In genomic region chr2:240889601-240890560, GRCh38 we compare ENCODE assay signal across 32 cellular contexts. TPM values are rescaled to one million over a fixed set of nuclear protein-coding genes. Genes with fewer than 3 reads are reported as not detected.
"Had no signal": no experiment of that assay in that cellular context is flagged by ENCODE, and none has a peak within 500 bp of the region (broad histone marks: within the 10 kb centered on the region; RNA-seq: fewer than 3 reads in every experiment).

No MANE protein-coding gene starts in this region.

- ATAC-seq: activated CD4-positive, CD25-positive, alpha-beta regulatory T cell treated with anti-CD3 and anti-CD28 coated beads, Interleukin-2, amount 50 U/mL, for 24 hours; esophagus mucosa; heart left ventricle; natural killer cell; sciatic nerve; stimulated activated memory B cell treated with anti-CD40 and anti-IgM and Interleukin-4, amounts not matched to agents 10 μg/mL and 1 μg/mL and 100 μg/mL, for 72 hours; stimulated activated naive CD8-positive, alpha-beta T cell treated with anti-CD3 and anti-CD28 coated beads, Interleukin-15, amount 100 ng/mL, for 72 hours; upper lobe of right lung had no signal

- H3K27me3 ChIP-seq: adrenal gland, ascending aorta, cardiac muscle cell, heart left ventricle, neural progenitor cell, thyroid gland, upper lobe of right lung had no signal

- H3K27ac ChIP-seq: adrenal gland, ascending aorta, cardiac muscle cell, heart left ventricle, neural progenitor cell, thyroid gland, upper lobe of right lung, WERI-Rb-1 had no signal

- DNase-seq: activated CD4-positive, alpha-beta T cell treated with anti-CD3 and anti-CD28 coated beads for 48 hours; activated CD4-positive, alpha-beta T cell treated with anti-CD3 and anti-CD28 coated beads, Interleukin-2, amount 50 U/mL, for 48 hours; activated CD8-positive, alpha-beta memory T cell treated with anti-CD3 and anti-CD28 coated beads for 24 hours; activated effector memory CD4-positive, alpha-beta T cell treated with Interleukin-2 at 50 U/mL for 16 hours; activated naive CD4-positive, alpha-beta T cell treated with Interleukin-2 at 50 U/mL for 16 hours; activated naive CD8-positive, alpha-beta T cell treated with anti-CD3 and anti-CD28 coated beads for 36 hours; adrenal gland; foreskin fibroblast; hypothalamus; natural killer cell; stimulated activated CD4-positive, alpha-beta T cell treated with anti-CD3 and anti-CD28 coated beads, Interleukin-4, amount 100 ng/mL, for 4 hours; stimulated activated CD8-positive, alpha-beta memory T cell treated with anti-CD3 and anti-CD28 coated beads, Interleukin-4, amount 100 ng/mL, for 48 hours; stimulated activated naive CD8-positive, alpha-beta T cell treated with anti-CD3 and anti-CD28 coated beads, Interleukin-15, amount 100 ng/mL, for 72 hours; SW 1271; T-helper 9 cell; thyroid gland; upper lobe of right lung; WERI-Rb-1 had no signal

- H3K4me3 ChIP-seq: adrenal gland, ascending aorta, cardiac muscle cell, heart left ventricle, neural progenitor cell, skin epidermis, thyroid gland, upper lobe of right lung had no signal

- H3K9me3 ChIP-seq: adrenal gland, ascending aorta, heart left ventricle, thyroid gland, upper lobe of right lung had no signal

- H3K4me1 ChIP-seq: adrenal gland, ascending aorta, neural progenitor cell, upper lobe of right lung had no signal

- H3K36me3 ChIP-seq: adrenal gland, ascending aorta, cardiac muscle cell, heart left ventricle, neural progenitor cell, thyroid gland, upper lobe of right lung, WERI-Rb-1 had no signal

RNA-seq across cellular contexts. Expression of gene MAB21L4, which starts 6.1 kb away (rescaled TPM):
- total RNA-seq: activated naive CD8-positive, alpha-beta T cell treated with anti-CD3 and anti-CD28 coated beads for 36 hours; adrenal gland; ascending aorta; cardiac muscle cell; cerebellum; endothelial cell of umbilical vein; natural killer cell; osteoblast; sciatic nerve had no signal
- polyA plus RNA-seq: cardiac muscle cell, endothelial cell of umbilical vein had no signal

RNA-seq across cellular contexts. Expression of gene CROCC2, which starts 16.3 kb away (rescaled TPM):
- total RNA-seq: activated naive CD8-positive, alpha-beta T cell treated with anti-CD3 and anti-CD28 coated beads for 36 hours; cardiac muscle cell; cerebellum; endothelial cell of umbilical vein; heart left ventricle; kidney epithelial cell; thyroid gland had no signal
- polyA plus RNA-seq: cardiac muscle cell, endothelial cell of umbilical vein, heart left ventricle had no signal

RNA-seq across cellular contexts. Expression of gene AGXT, which starts 21.3 kb away (rescaled TPM):
- total RNA-seq: activated naive CD8-positive, alpha-beta T cell treated with anti-CD3 and anti-CD28 coated beads for 36 hours; ascending aorta; cerebellum; endothelial cell of umbilical vein; esophagus mucosa; heart left ventricle; lower leg skin; natural killer cell; osteoblast; sciatic nerve; thyroid gland; upper lobe of right lung had no signal
- polyA plus RNA-seq: endothelial cell of umbilical vein had no signal
